12 cellular contexts compared by ENCODE assay signal in genomic region chr7:32893722-32894121, GRCh38. TPM values are rescaled to one million over a fixed set of nuclear protein-coding genes. Genes with fewer than 3 reads are reported as not detected.
DNase-seq lines count a peak whose midpoint lies in the region; ATAC-seq and TF ChIP-seq lines count a peak whose summit lies in the region.
"Had no signal": no experiment of that assay in that cellular context is flagged by ENCODE, and none has a peak within 500 bp of the region (broad histone marks: within the 10 kb centered on the region; RNA-seq: fewer than 3 reads in every experiment).

No MANE protein-coding gene starts in this region.

- peaks cover 1 to 18% of the 10 kb centered on the region in 2 donors for H3K36me3 Mint-ChIP-seq in CD4-positive, alpha-beta memory T cell
- peaks cover 25% of the 10 kb centered on the region for H3K36me3 Mint-ChIP-seq in dendritic cell treated with granulocyte-macrophage colony-stimulating factor and Interleukin-4, amounts not matched to agents 40 ng/mL and 50 ng/mL, for 4 days (ENCODE audit: low read depth)

- H3K14ac ChIP-seq in neuronal stem cell (ENCODE audit: low read length): no peak overlapping the region

- no peaks in the 10 kb centered on the region for H3K27me3 Mint-ChIP-seq in CD4-positive, alpha-beta memory T cell
- H3K27me3 Mint-ChIP-seq in dendritic cell treated with granulocyte-macrophage colony-stimulating factor and Interleukin-4, amounts not matched to agents 40 ng/mL and 50 ng/mL, for 4 days: peaks cover 2% of the 10 kb centered on the region

- no peak overlapping the region for H2BK120ac ChIP-seq in neuronal stem cell (ENCODE audit: low read depth, low read length)

- no peak for DNase-seq in CD4-positive, alpha-beta memory T cell
- no peak for DNase-seq in neuronal stem cell (ENCODE audit: low spot score)
- no peak for DNase-seq in testis
- DNase-seq in NAMALWA (ENCODE audit: low spot score): no peak
- DNase-seq: activated CD4-positive, CD25-positive, alpha-beta regulatory T cell treated with anti-CD3 and anti-CD28 coated beads, Interleukin-2, amount 50 U/mL, for 72 hours; H9; tibial artery had no signal

- no peak for TF ChIP-seq CTCF in testis (IDR thresholded peaks at IDR 0.05)

- H3K4me1 ChIP-seq in CD4-positive, alpha-beta memory T cell (ENCODE audit: insufficient read depth, low read length): peaks cover 29% of the 10 kb centered on the region
- H3K4me1 ChIP-seq in neuronal stem cell (ENCODE audit: control insufficient read depth in 2 of 2, insufficient read depth in 1 of 2, low read depth in 1 of 2, low read length in 2 of 2) (peaks cover 0 to 18% of the 10 kb centered on the region in 2 donors), testis (peaks cover 18% of the 10 kb centered on the region)

- H3K4ac ChIP-seq in neuronal stem cell (ENCODE audit: low read length): no peak overlapping the region

- H2BK5ac ChIP-seq in neuronal stem cell (ENCODE audit: low read length): no peak overlapping the region

- TF ChIP-seq POLR2A in testis (IDR thresholded peaks at IDR 0.05): no peak

- no peak overlapping the region for H2BK15ac ChIP-seq in neuronal stem cell (ENCODE audit: low read length)

- no peaks in the 10 kb centered on the region for H3K36me3 ChIP-seq in CD4-positive, alpha-beta memory T cell (ENCODE audit: insufficient read depth, low read length)
- H3K36me3 ChIP-seq in KOPT-K1 (ENCODE audit: insufficient read depth, low read length) (no peaks in the 10 kb centered on the region), neuronal stem cell (replicated peaks in 1 of 2; ENCODE audit: control insufficient read depth in 2 of 2, insufficient read depth in 2 of 2, low read length in 2 of 2) (no peaks in the 10 kb centered on the region), testis (ENCODE audit: low read depth, missing control alignments) (no peaks in the 10 kb centered on the region)
- H3K36me3 ChIP-seq: tibial artery had no signal

- no peak overlapping the region for H4K8ac ChIP-seq in neuronal stem cell (ENCODE audit: low read depth, low read length)

- no peaks in the 10 kb centered on the region for H3K79me1 ChIP-seq in neuronal stem cell (ENCODE audit: low read depth, low read length)

- CTCF ChIA-PET in CD4-positive, alpha-beta memory T cell (lab: Charles Lee; ENCODE audit: partially characterized antibody): interaction anchor here (1.7 to 6.9 kb wide), 5 partner anchors 12 to 170 kb away, joined by 3 to 65 read pairs (median 17); no protein-coding TSS in a partner anchor

- no peak overlapping the region for H2AK5ac ChIP-seq in neuronal stem cell (ENCODE audit: low read depth, low read length)

- H3K9me3 ChIP-seq in CD4-positive, alpha-beta memory T cell (ENCODE audit: control insufficient read depth in 1 of 2, low read length in 2 of 2): no peaks in the 10 kb centered on the region
- H3K9me3 ChIP-seq in KOPT-K1 (ENCODE audit: insufficient read depth, low read length, poor library complexity, severe bottlenecking): no peaks in the 10 kb centered on the region
- no peaks in the 10 kb centered on the region for H3K9me3 ChIP-seq in neuronal stem cell (replicated peaks in 1 of 2; ENCODE audit: control insufficient read depth in 2 of 2, insufficient read depth in 1 of 2, low read depth in 1 of 2, low read length in 2 of 2)
- H3K9me3 ChIP-seq in testis: no peaks in the 10 kb centered on the region
- H3K9me3 ChIP-seq: tibial artery had no signal

- no peak overlapping the region for H3K4me2 ChIP-seq in neuronal stem cell (ENCODE audit: insufficient read depth, low read length, poor library complexity, severe bottlenecking)

- no peak overlapping the region for H3K18ac ChIP-seq in neuronal stem cell (ENCODE audit: low read length)

- H2BK12ac ChIP-seq in neuronal stem cell (ENCODE audit: low read length): no peak overlapping the region

- H3K9ac ChIP-seq in neuronal stem cell (ENCODE audit: low read depth, low read length, poor library complexity): no peak overlapping the region

- no peak overlapping the region for H4K91ac ChIP-seq in neuronal stem cell (ENCODE audit: low read depth, low read length, poor library complexity)

- intact Hi-C loops in CD4-positive, alpha-beta memory T cell (cut with micrococcal nuclease): loop anchor here (2.0 kb wide), 1 partner anchor 215 kb away; the partner anchor contains the start of gene RP9
- intact Hi-C loops in dendritic cell treated with granulocyte-macrophage colony-stimulating factor and Interleukin-4, amounts not matched to agents 40 ng/mL and 50 ng/mL, for 4 days (cut with micrococcal nuclease): loop anchor here (5.0 kb wide), 2 partner anchors 169 to 401 kb away; partner anchors contain the start of genes LSM5 and NT5C3A
- intact Hi-C loops in testis (cut with DNase I; ENCODE audit: low total_unique reads): loop anchor here (10.0 kb wide), 1 partner anchor 51 kb away; no protein-coding TSS in a partner anchor

- peak overlapping the region in 7 of 8 donors; percentile 6 to 97 (median 94) for H3K4me3 Mint-ChIP-seq in CD4-positive, alpha-beta memory T cell
- no peak overlapping the region for H3K4me3 Mint-ChIP-seq in dendritic cell treated with granulocyte-macrophage colony-stimulating factor and Interleukin-4, amounts not matched to agents 40 ng/mL and 50 ng/mL, for 4 days

- H2AFZ ChIP-seq in neuronal stem cell (ENCODE audit: low read length): peak overlapping the region; percentile 84

- no CpG with 5 or more reads among the region's 3 CpGs for WGBS in neuronal stem cell (ENCODE audit: extremely low coverage in 2 of 2, insufficient read length in 2 of 2, insufficient replicate concordance in 1 of 2), 2 donors
- 66 to 81% methylated on average over 3 of the region's 3 CpGs for WGBS in testis, 2 donors

- no peaks in the 10 kb centered on the region for H3K27me3 ChIP-seq in CD4-positive, alpha-beta memory T cell (ENCODE audit: insufficient read depth, low read length)
- H3K27me3 ChIP-seq in neuronal stem cell (ENCODE audit: control insufficient read depth in 3 of 3, insufficient read depth in 3 of 3, low read depth in 1 of 3, low read length in 3 of 3) (no peaks in the 10 kb centered on the region), testis (no peaks in the 10 kb centered on the region)
- H3K27me3 ChIP-seq: tibial artery had no signal

- H3K4me1 Mint-ChIP-seq in CD4-positive, alpha-beta memory T cell: peaks cover 23 to 42% (median 29%) of the 10 kb centered on the region in 4 donors
- H3K4me1 Mint-ChIP-seq in dendritic cell treated with granulocyte-macrophage colony-stimulating factor and Interleukin-4, amounts not matched to agents 40 ng/mL and 50 ng/mL, for 4 days (ENCODE audit: low read depth): peaks cover 40% of the 10 kb centered on the region

- ATAC-seq in HG03196 (IDR thresholded peaks at IDR 0.05; ENCODE audit: unreplicated experiment): no peak
- ATAC-seq: esophagus mucosa, Right ventricle myocardium inferior had no signal

- H3K9me3 Mint-ChIP-seq in CD4-positive, alpha-beta memory T cell: peaks cover 0 to 5% (median 0%) of the 10 kb centered on the region in 8 donors
- H3K9me3 Mint-ChIP-seq in dendritic cell treated with granulocyte-macrophage colony-stimulating factor and Interleukin-4, amounts not matched to agents 40 ng/mL and 50 ng/mL, for 4 days: no peaks in the 10 kb centered on the region
- H3K9me3 Mint-ChIP-seq: H9 had no signal

- H3K4me3 ChIP-seq in CD4-positive, alpha-beta memory T cell (ENCODE audit: low read length in 2 of 2): no peak overlapping the region
- H3K4me3 ChIP-seq in neuronal stem cell (ENCODE audit: low read length in 2 of 2): no peak overlapping the region
- H3K4me3 ChIP-seq in testis: no peak overlapping the region
- H3K4me3 ChIP-seq: tibial artery had no signal

- H3K23ac ChIP-seq in neuronal stem cell (ENCODE audit: low read depth, low read length, poor library complexity): no peak overlapping the region

- peak overlapping the region; percentile 99 for H3K27ac ChIP-seq in CD4-positive, alpha-beta memory T cell (ENCODE audit: low read depth, low read length)
- H3K27ac ChIP-seq in KOPT-K1 (ENCODE audit: low read depth, low read length, poor library complexity, severe bottlenecking) (peak overlapping the region; percentile 97), neuronal stem cell (replicated peaks; ENCODE audit: low read length) (no peak overlapping the region), testis (no peak overlapping the region)

- peak overlapping the region; percentile 95 to 100 (median 99) for H3K27ac Mint-ChIP-seq in CD4-positive, alpha-beta memory T cell
- peak overlapping the region; percentile 100 for H3K27ac Mint-ChIP-seq in dendritic cell treated with granulocyte-macrophage colony-stimulating factor and Interleukin-4, amounts not matched to agents 40 ng/mL and 50 ng/mL, for 4 days

- POLR2A ChIA-PET in CD4-positive, alpha-beta memory T cell (lab: Charles Lee; ENCODE audit: partially characterized antibody): interaction anchor here (0.9 to 7.8 kb wide), 10 partner anchors 8 to 403 kb away, joined by 3 to 111 read pairs (median 24); partner anchors contain the start of genes AVL9, LSM5 and NT5C3A

RNA-seq across cellular contexts. Expression of gene KBTBD2, which starts 2.2 kb away (rescaled TPM):
- total RNA-seq in CD4-positive, alpha-beta memory T cell: 10 to 100 TPM; 61.5 to 64.3 TPM
- 10 to 100 TPM; 27.4 to 39.0 TPM for polyA plus RNA-seq in CD4-positive, alpha-beta memory T cell
- polyA plus RNA-seq in neuronal stem cell (2013, experiment 1 of 2): 19.3 TPM
- polyA plus RNA-seq in neuronal stem cell (2013, experiment 2 of 2): 18.0 TPM
- total RNA-seq in testis: 10 to 100 TPM; 45.8 to 48.1 TPM
- 45.0 TPM for polyA plus RNA-seq in testis (ENCODE audit: insufficient read depth, low read depth, low replicate concordance)

Comparison
In these comparisons a context has a peak if more than half of its experiments do, and no peak if none do; other contexts are left out.
1. H3K27ac ChIP-seq: peak in CD4-positive, alpha-beta memory T cell (single experiment) and KOPT-K1 (single experiment); none in neuronal stem cell (single experiment) and testis (0 of 2).